1 cellular context compared by ENCODE assay signal in the genomic region with DNA sequence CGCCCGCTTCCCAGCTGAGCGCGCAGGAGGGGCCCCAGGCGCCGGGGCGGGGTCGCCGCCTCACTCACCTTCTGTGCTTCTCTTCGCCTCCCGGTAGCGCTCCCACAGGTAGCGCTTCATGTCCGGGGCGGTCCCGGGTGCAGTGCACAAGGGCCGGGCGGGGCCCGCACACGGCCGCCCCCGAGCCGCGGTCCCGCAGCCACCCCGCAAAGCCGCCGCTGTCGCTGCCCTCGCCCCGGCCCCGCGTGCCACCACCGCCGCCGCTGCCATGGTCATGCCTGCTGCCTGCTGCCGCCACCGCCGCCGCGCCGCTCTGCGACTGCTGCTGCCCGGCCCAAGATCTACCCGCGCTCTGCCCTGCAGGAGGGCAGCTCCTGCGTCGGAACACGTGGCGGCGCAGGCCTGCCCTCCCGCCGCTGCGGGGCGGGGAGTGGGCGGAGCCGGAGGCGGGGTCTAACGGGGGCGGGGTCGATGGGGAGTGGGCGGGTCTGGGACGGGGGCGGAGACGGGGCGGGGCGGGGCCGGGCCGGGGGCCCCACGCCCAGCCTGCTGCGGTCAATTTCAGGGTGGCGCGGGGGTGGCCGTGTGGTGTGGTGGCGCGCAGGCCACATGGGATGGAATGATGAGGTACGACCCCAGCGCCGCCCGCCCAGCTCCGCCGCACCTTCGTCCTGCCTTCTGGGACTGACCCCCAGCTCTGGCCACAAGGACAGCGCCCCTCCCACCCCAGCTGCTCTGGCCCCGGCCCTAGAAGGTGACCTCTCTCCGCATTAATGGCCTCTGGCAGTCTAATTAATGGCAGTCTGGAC.
TF ChIP-seq lines count a peak whose summit lies in the region.

NT5DC3 (minus strand) TSS at position 354 of the 809 bp plus-strand sequence; CDS start at position 276, 78 bp downstream.

TF ChIP-seq in HepG2, 621 proteins besides CTCF, POLR2A, EP300 and RAD21 (continued from another document and continues in another):
- TF ChIP-seq, protein P1, sequence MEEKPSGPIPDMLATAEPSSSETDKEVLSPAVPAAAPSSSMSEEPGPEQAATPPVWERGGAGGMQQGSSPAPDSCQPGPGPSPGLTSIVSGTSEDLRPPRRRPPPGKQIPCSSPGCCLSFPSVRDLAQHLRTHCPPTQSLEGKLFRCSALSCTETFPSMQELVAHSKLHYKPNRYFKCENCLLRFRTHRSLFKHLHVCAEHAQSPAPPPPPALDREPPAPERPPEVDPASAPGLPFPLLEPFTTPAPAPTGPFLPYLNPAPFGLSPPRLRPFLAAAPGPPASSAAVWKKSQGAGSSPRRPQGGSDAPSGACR (CRISPR knock-in tag; IDR thresholded peaks at IDR 0.05), result no peak
- no peak for TF ChIP-seq ZNF136 (CRISPR knock-in tag; IDR thresholded peaks at IDR 0.05; ENCODE audit: low read depth)
- TF ChIP-seq ZBTB43 (CRISPR knock-in tag; conservative IDR thresholded peaks at IDR 0.05), result no peak
- TF ChIP-seq, protein P2, sequence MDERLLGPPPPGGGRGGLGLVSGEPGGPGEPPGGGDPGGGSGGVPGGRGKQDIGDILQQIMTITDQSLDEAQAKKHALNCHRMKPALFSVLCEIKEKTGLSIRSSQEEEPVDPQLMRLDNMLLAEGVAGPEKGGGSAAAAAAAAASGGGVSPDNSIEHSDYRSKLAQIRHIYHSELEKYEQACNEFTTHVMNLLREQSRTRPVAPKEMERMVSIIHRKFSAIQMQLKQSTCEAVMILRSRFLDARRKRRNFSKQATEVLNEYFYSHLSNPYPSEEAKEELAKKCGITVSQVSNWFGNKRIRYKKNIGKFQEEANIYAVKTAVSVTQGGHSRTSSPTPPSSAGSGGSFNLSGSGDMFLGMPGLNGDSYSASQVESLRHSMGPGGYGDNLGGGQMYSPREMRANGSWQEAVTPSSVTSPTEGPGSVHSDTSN (CRISPR knock-in tag; IDR thresholded peaks at IDR 0.05), result no peak
- no peak; the same call in 1 of the 2 replicates for TF ChIP-seq ZNF776 (CRISPR knock-in tag; IDR thresholded peaks at IDR 0.05)
- TF ChIP-seq ZFP36L2 (CRISPR knock-in tag; IDR thresholded peaks at IDR 0.05), result no peak
- no peak for TF ChIP-seq ZNF12 (CRISPR knock-in tag; IDR thresholded peaks at IDR 0.05)
- TF ChIP-seq ESRRA (CRISPR knock-in tag; IDR thresholded peaks at IDR 0.05; ENCODE audit: low read depth), result no peak
- no peak for TF ChIP-seq RFXANK (CRISPR knock-in tag; IDR thresholded peaks at IDR 0.05)
- TF ChIP-seq ZC3H13 (CRISPR knock-in tag; IDR thresholded peaks at IDR 0.05), result peak; percentile 25; the same call in 1 of the 2 replicates
- TF ChIP-seq CEBPZ (IDR thresholded peaks at IDR 0.05; ENCODE audit: low read length), result no peak
- TF ChIP-seq NFYB (CRISPR knock-in tag; IDR thresholded peaks at IDR 0.05), result no peak
- TF ChIP-seq, protein P3, sequence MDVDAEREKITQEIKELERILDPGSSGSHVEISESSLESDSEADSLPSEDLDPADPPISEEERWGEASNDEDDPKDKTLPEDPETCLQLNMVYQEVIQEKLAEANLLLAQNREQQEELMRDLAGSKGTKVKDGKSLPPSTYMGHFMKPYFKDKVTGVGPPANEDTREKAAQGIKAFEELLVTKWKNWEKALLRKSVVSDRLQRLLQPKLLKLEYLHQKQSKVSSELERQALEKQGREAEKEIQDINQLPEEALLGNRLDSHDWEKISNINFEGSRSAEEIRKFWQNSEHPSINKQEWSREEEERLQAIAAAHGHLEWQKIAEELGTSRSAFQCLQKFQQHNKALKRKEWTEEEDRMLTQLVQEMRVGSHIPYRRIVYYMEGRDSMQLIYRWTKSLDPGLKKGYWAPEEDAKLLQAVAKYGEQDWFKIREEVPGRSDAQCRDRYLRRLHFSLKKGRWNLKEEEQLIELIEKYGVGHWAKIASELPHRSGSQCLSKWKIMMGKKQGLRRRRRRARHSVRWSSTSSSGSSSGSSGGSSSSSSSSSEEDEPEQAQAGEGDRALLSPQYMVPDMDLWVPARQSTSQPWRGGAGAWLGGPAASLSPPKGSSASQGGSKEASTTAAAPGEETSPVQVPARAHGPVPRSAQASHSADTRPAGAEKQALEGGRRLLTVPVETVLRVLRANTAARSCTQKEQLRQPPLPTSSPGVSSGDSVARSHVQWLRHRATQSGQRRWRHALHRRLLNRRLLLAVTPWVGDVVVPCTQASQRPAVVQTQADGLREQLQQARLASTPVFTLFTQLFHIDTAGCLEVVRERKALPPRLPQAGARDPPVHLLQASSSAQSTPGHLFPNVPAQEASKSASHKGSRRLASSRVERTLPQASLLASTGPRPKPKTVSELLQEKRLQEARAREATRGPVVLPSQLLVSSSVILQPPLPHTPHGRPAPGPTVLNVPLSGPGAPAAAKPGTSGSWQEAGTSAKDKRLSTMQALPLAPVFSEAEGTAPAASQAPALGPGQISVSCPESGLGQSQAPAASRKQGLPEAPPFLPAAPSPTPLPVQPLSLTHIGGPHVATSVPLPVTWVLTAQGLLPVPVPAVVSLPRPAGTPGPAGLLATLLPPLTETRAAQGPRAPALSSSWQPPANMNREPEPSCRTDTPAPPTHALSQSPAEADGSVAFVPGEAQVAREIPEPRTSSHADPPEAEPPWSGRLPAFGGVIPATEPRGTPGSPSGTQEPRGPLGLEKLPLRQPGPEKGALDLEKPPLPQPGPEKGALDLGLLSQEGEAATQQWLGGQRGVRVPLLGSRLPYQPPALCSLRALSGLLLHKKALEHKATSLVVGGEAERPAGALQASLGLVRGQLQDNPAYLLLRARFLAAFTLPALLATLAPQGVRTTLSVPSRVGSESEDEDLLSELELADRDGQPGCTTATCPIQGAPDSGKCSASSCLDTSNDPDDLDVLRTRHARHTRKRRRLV (CRISPR knock-in tag; IDR thresholded peaks at IDR 0.05), result no peak
- no peak for TF ChIP-seq ZNF460 (CRISPR knock-in tag; IDR thresholded peaks at IDR 0.05; ENCODE audit: borderline replicate concordance)
- 0 out of 2 replicates have a peak, but pooled peaks have one; percentile 9 for TF ChIP-seq ZNF44 (CRISPR knock-in tag; IDR thresholded peaks at IDR 0.05)
- no peak for TF ChIP-seq ZNF839 (CRISPR knock-in tag; IDR thresholded peaks at IDR 0.05; ENCODE audit: borderline replicate concordance)
- TF ChIP-seq MXI1 (IDR thresholded peaks at IDR 0.05; ENCODE audit: borderline replicate concordance, low read depth, low read length), result peak; percentile 99
- no peak for TF ChIP-seq ZFP36 (IDR thresholded peaks at IDR 0.05; ENCODE audit: borderline replicate concordance, low read depth, low read length, partially characterized antibody)
- TF ChIP-seq ZNF24 (IDR thresholded peaks at IDR 0.05), result no peak
- TF ChIP-seq, protein P4, sequence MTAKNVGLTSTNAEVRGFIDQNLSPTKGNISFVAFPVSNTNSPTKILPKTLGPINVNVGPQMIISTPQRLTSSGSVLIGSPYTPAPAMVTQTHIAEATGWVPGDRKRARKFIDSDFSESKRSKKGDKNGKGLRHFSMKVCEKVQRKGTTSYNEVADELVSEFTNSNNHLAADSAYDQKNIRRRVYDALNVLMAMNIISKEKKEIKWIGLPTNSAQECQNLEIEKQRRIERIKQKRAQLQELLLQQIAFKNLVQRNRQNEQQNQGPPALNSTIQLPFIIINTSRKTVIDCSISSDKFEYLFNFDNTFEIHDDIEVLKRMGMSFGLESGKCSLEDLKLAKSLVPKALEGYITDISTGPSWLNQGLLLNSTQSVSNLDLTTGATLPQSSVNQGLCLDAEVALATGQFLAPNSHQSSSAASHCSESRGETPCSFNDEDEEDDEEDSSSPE (CRISPR knock-in tag; IDR thresholded peaks at IDR 0.05), result peak; percentile 75
- TF ChIP-seq TAF1 (CRISPR knock-in tag; IDR thresholded peaks at IDR 0.05), result peak; percentile 67
- TF ChIP-seq, protein P5, sequence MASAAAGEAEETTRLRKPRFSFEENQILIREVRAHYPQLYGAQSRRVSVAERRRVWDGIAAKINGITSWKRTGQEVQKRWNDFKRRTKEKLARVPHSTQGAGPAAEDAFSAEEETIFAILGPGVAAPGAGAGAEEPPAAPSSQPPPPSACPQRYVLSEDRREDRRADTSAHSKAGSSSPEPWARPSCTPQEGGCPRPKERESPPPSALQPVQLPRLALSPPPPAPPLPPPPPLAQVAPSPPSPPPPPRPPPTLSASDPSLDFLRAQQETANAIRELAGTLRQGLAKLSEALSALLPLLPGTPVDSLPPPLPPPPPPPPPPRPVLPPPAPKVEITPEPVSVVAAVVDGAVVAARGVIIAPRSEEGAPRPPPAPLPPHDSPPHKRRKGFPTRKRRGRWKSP (CRISPR knock-in tag; IDR thresholded peaks at IDR 0.05), result peak; percentile 8; the same call in 1 of the 2 replicates
- TF ChIP-seq CENPX (CRISPR knock-in tag; IDR thresholded peaks at IDR 0.05), result no peak
- TF ChIP-seq RBM39 (IDR thresholded peaks at IDR 0.05; ENCODE audit: low read depth, low read length, poor library complexity, severe bottlenecking), result peak; percentile 11
- TF ChIP-seq MNT (IDR thresholded peaks at IDR 0.05), result peak; percentile 46
- TF ChIP-seq SAFB2 (CRISPR knock-in tag; IDR thresholded peaks at IDR 0.05; ENCODE audit: borderline replicate concordance, low read depth), result 0 out of 2 replicates have a peak, but pooled peaks have one; percentile 50
- no peak for TF ChIP-seq TBL1XR1 (IDR thresholded peaks at IDR 0.05; ENCODE audit: borderline replicate concordance, low read length, partially characterized antibody)
- TF ChIP-seq, protein P6, sequence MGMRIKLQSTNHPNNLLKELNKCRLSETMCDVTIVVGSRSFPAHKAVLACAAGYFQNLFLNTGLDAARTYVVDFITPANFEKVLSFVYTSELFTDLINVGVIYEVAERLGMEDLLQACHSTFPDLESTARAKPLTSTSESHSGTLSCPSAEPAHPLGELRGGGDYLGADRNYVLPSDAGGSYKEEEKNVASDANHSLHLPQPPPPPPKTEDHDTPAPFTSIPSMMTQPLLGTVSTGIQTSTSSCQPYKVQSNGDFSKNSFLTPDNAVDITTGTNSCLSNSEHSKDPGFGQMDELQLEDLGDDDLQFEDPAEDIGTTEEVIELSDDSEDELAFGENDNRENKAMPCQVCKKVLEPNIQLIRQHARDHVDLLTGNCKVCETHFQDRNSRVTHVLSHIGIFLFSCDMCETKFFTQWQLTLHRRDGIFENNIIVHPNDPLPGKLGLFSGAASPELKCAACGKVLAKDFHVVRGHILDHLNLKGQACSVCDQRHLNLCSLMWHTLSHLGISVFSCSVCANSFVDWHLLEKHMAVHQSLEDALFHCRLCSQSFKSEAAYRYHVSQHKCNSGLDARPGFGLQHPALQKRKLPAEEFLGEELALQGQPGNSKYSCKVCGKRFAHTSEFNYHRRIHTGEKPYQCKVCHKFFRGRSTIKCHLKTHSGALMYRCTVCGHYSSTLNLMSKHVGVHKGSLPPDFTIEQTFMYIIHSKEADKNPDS (CRISPR knock-in tag; IDR thresholded peaks at IDR 0.05), result no peak
- TF ChIP-seq, protein P7, sequence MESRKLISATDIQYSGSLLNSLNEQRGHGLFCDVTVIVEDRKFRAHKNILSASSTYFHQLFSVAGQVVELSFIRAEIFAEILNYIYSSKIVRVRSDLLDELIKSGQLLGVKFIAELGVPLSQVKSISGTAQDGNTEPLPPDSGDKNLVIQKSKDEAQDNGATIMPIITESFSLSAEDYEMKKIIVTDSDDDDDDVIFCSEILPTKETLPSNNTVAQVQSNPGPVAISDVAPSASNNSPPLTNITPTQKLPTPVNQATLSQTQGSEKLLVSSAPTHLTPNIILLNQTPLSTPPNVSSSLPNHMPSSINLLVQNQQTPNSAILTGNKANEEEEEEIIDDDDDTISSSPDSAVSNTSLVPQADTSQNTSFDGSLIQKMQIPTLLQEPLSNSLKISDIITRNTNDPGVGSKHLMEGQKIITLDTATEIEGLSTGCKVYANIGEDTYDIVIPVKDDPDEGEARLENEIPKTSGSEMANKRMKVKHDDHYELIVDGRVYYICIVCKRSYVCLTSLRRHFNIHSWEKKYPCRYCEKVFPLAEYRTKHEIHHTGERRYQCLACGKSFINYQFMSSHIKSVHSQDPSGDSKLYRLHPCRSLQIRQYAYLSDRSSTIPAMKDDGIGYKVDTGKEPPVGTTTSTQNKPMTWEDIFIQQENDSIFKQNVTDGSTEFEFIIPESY (CRISPR knock-in tag; IDR thresholded peaks at IDR 0.05), result no peak
- TF ChIP-seq RARG (CRISPR knock-in tag; IDR thresholded peaks at IDR 0.05; ENCODE audit: low read depth), result no peak
- TF ChIP-seq ZNF367 (CRISPR knock-in tag; IDR thresholded peaks at IDR 0.05; ENCODE audit: borderline replicate concordance), result no peak
- TF ChIP-seq HDAC2 (CRISPR knock-in tag; IDR thresholded peaks at IDR 0.05), result no peak
- no peak for TF ChIP-seq ZNF343 (CRISPR knock-in tag; IDR thresholded peaks at IDR 0.05)
- TF ChIP-seq POLR2AphosphoS2 (IDR thresholded peaks at IDR 0.05; ENCODE audit: low read depth, low read length), result no peak
- no peak for TF ChIP-seq ELF1 (CRISPR knock-in tag; IDR thresholded peaks at IDR 0.05)
